Comparison of ENCODE assay signal across 8 cellular contexts in the genomic region with DNA sequence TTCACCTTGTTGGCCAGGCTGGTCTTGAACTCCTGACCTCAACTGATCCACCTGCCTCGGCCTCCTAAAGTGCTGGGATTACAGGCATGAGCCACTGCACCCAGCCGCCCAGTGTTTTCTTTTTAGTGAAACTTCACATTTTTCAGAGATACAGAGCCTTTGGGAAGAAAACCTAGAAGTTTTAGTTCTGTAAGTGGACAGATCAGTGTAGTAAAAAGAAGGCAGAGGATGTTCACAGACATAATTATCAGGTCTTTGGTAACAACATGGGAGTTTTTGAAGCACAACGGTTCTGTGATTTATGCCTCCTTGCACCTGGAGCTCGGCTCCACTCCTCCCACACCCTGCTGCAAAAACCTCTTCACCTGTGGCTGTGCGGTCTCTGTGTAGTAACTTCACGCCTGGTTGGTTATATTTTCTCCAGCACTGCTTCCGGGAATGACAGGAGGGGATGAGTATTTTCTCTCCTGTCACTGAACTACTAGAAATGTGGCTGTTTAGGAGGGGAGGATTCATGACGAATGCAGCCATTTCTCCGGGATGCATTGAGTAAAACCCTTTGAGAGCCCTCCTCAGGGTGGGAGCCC.
DNase-seq lines count a peak whose midpoint lies in the region; ATAC-seq and TF ChIP-seq lines count a peak whose summit lies in the region.

No MANE protein-coding gene starts in this region.

- H3K79me2 ChIP-seq in OCI-LY3 (ENCODE audit: low read length) = no peaks in the 10 kb centered on the region

- no peak for TF ChIP-seq CTCF in OCI-LY3 (IDR thresholded peaks at IDR 0.05; ENCODE audit: low read depth, low read length)
- TF ChIP-seq CTCF in omental fat pad (IDR thresholded peaks at IDR 0.05) = no peak
- no peak for TF ChIP-seq CTCF in ovary (IDR thresholded peaks at IDR 0.05)
- TF ChIP-seq CTCF in gastrocnemius medialis (IDR thresholded peaks at IDR 0.05 in 4 of 5, conservative IDR thresholded peaks at IDR 0.05 in 1 of 5) = no peak

- ATAC-seq in HG03108 (IDR thresholded peaks at IDR 0.05; ENCODE audit: unreplicated experiment) = peak; percentile 55
- peak; percentile 62 for ATAC-seq in omental fat pad (ENCODE audit: low FRiP score)
- no peak for ATAC-seq in gastrocnemius medialis

- peak overlapping the region; percentile 14 for H3K9ac ChIP-seq in OCI-LY3 (ENCODE audit: low read length)

- H3K4me3 ChIP-seq in OCI-LY3 (ENCODE audit: low read length) (peak overlapping the region; percentile 55), ovary (no peak overlapping the region), SJCRH30 (no peak overlapping the region), gastrocnemius medialis (no peak overlapping the region)

- in situ Hi-C loops in gastrocnemius medialis (cut with MboI; ENCODE audit: low sequenced_read_pairs in 4 of 4) = no loop called here

- DNase-seq in activated naive CD4-positive, alpha-beta T cell treated with anti-CD3 and anti-CD28 coated beads, Interleukin-2, amount 10 ng/mL, durations not matched to agents 7 days and 5 days = peak; percentile 49
- no peak for DNase-seq in activated naive CD4-positive, alpha-beta T cell (lab: John Stamatoyannopoulos, UW)
- DNase-seq in omental fat pad (ENCODE audit: low spot score) (no peak), ovary (no peak), SJCRH30 (no peak), gastrocnemius medialis (no peak)

- H3K27me3 ChIP-seq in OCI-LY3 (ENCODE audit: low read depth, low read length) (no peaks in the 10 kb centered on the region), ovary (no peaks in the 10 kb centered on the region), SJCRH30 (no peaks in the 10 kb centered on the region), gastrocnemius medialis (no peaks in the 10 kb centered on the region)

- CTCF ChIA-PET in activated naive CD4-positive, alpha-beta T cell treated with anti-CD3 and anti-CD28 coated beads, Interleukin-2, amount 10 ng/mL, durations not matched to agents 7 days and 5 days (lab: Charles Lee) = interaction anchor here (1.2 kb wide), 1 partner anchor 12 kb away, joined by 3 read pairs; no protein-coding TSS in a partner anchor

- H4K20me1 ChIP-seq in OCI-LY3 (ENCODE audit: insufficient read depth, low read length) = no peaks in the 10 kb centered on the region

- peak overlapping the region; percentile 82 for H3K27ac Mint-ChIP-seq in activated naive CD4-positive, alpha-beta T cell treated with anti-CD3 and anti-CD28 coated beads, Interleukin-2, amount 10 ng/mL, durations not matched to agents 7 days and 5 days

- intact Hi-C loops in ovary (cut with DNase I) (no loop called here), gastrocnemius medialis (cut with DNase I; ENCODE audit: low total_unique reads) (no loop called here)

- H3K36me3 Mint-ChIP-seq in activated naive CD4-positive, alpha-beta T cell treated with anti-CD3 and anti-CD28 coated beads, Interleukin-2, amount 10 ng/mL, durations not matched to agents 7 days and 5 days = no peaks in the 10 kb centered on the region

- peaks cover 47% of the 10 kb centered on the region for H3K4me1 ChIP-seq in OCI-LY3 (ENCODE audit: low read length)
- H3K4me1 ChIP-seq in ovary (ENCODE audit: insufficient read depth) = no peaks in the 10 kb centered on the region
- no peaks in the 10 kb centered on the region for H3K4me1 ChIP-seq in SJCRH30
- peaks cover 0 to under 1% of the 10 kb centered on the region in 2 donors for H3K4me1 ChIP-seq in gastrocnemius medialis

- H3K4me3 Mint-ChIP-seq in activated naive CD4-positive, alpha-beta T cell treated with anti-CD3 and anti-CD28 coated beads, Interleukin-2, amount 10 ng/mL, durations not matched to agents 7 days and 5 days = no peak overlapping the region

- TF ChIP-seq POLR2A in ovary (IDR thresholded peaks at IDR 0.05) (no peak), gastrocnemius medialis (IDR thresholded peaks at IDR 0.05) (no peak)

- TF ChIP-seq EP300 in ovary (IDR thresholded peaks at IDR 0.05) = no peak

- H3K27ac ChIP-seq in OCI-LY3 (ENCODE audit: low read length) (peak overlapping the region; percentile 30), ovary (no peak overlapping the region), SJCRH30 (no peak overlapping the region), gastrocnemius medialis (no peak overlapping the region)

- peaks cover 49% of the 10 kb centered on the region for H3K4me1 Mint-ChIP-seq in activated naive CD4-positive, alpha-beta T cell treated with anti-CD3 and anti-CD28 coated beads, Interleukin-2, amount 10 ng/mL, durations not matched to agents 7 days and 5 days

- H3K27me3 Mint-ChIP-seq in activated naive CD4-positive, alpha-beta T cell treated with anti-CD3 and anti-CD28 coated beads, Interleukin-2, amount 10 ng/mL, durations not matched to agents 7 days and 5 days = no peaks in the 10 kb centered on the region

- no peaks in the 10 kb centered on the region for H3K36me3 ChIP-seq in OCI-LY3 (replicated peaks; ENCODE audit: low read depth, low read length)
- no peaks in the 10 kb centered on the region for H3K36me3 ChIP-seq in ovary
- no peaks in the 10 kb centered on the region for H3K36me3 ChIP-seq in SJCRH30
- H3K36me3 ChIP-seq in gastrocnemius medialis = no peaks in the 10 kb centered on the region

- 33% methylated on average over 9 of the region's 9 CpGs for WGBS in ovary, 3 donors

- H3K9me3 Mint-ChIP-seq in activated naive CD4-positive, alpha-beta T cell treated with anti-CD3 and anti-CD28 coated beads, Interleukin-2, amount 10 ng/mL, durations not matched to agents 7 days and 5 days = no peaks in the 10 kb centered on the region

- H3K4me2 ChIP-seq in OCI-LY3 (ENCODE audit: low read length) = peak overlapping the region; percentile 78

- peak overlapping the region; percentile 71 for H2AFZ ChIP-seq in OCI-LY3 (ENCODE audit: low read depth, low read length)

- H3K9me3 ChIP-seq in OCI-LY3 (ENCODE audit: insufficient read depth, low read length) = no peaks in the 10 kb centered on the region
- no peaks in the 10 kb centered on the region for H3K9me3 ChIP-seq in ovary
- no peaks in the 10 kb centered on the region for H3K9me3 ChIP-seq in SJCRH30 (replicated peaks)
- H3K9me3 ChIP-seq in gastrocnemius medialis = no peaks in the 10 kb centered on the region

Comparison
In these comparisons a context has a peak if more than half of its experiments do, and no peak if none do; other contexts are left out.
1. ATAC-seq: peak in HG03108 (single experiment) and omental fat pad (single experiment); none in gastrocnemius medialis (0 of 2).